ENCODE assay signal across 12 cellular contexts in genomic region chr5:164742025-164742424, GRCh38.
DNase-seq lines count a peak whose midpoint lies in the region; ATAC-seq and TF ChIP-seq lines count a peak whose summit lies in the region.
"Had no signal": no experiment of that assay in that cellular context is flagged by ENCODE, and none has a peak within 500 bp of the region (broad histone marks: within the 10 kb centered on the region; RNA-seq: fewer than 3 reads in every experiment).

No MANE protein-coding gene starts in this region.

- ATAC-seq in GM18520 (IDR thresholded peaks at IDR 0.05; ENCODE audit: unreplicated experiment) (peak; percentile 88), GM21360 (IDR thresholded peaks at IDR 0.05; ENCODE audit: unreplicated experiment) (peak; percentile 71), HG02970 (IDR thresholded peaks at IDR 0.05; ENCODE audit: low FRiP score, unreplicated experiment) (peak; percentile 98), HG03575 (IDR thresholded peaks at IDR 0.05; ENCODE audit: extremely low read depth, insufficient number of reproducible peaks, low FRiP score, unreplicated experiment) (peak; percentile 89)

- H3K9me3 Mint-ChIP-seq in osteocyte (ENCODE audit: unreplicated experiment), result peaks cover 6% of the 10 kb centered on the region
- H3K9me3 Mint-ChIP-seq: nephron; stimulated activated naive B cell treated with anti-CD40 and anti-IgM and Interleukin-4, amounts not matched to agents 10 μg/mL and 1 μg/mL and 100 μg/mL, for 72 hours had no signal

- H3K27ac Mint-ChIP-seq in osteocyte (ENCODE audit: unreplicated experiment), result no peak overlapping the region
- H3K27ac Mint-ChIP-seq: activated B cell treated with CpG ODN at 0.5 μM for 24 hours; nephron; stimulated activated naive B cell treated with anti-CD40 and anti-IgM and Interleukin-4, amounts not matched to agents 10 μg/mL and 1 μg/mL and 100 μg/mL, for 72 hours had no signal

- no peaks in the 10 kb centered on the region for H3K4me1 Mint-ChIP-seq in osteocyte (ENCODE audit: unreplicated experiment)
- H3K4me1 Mint-ChIP-seq: nephron had no signal

- no peak overlapping the region for H3K4me3 Mint-ChIP-seq in osteocyte (ENCODE audit: unreplicated experiment)
- H3K4me3 Mint-ChIP-seq: activated B cell treated with CpG ODN at 0.5 μM for 24 hours; nephron; stimulated activated naive B cell treated with anti-CD40 and anti-IgM and Interleukin-4, amounts not matched to agents 10 μg/mL and 1 μg/mL and 100 μg/mL, for 72 hours had no signal

- H3K36me3 Mint-ChIP-seq in osteocyte (ENCODE audit: unreplicated experiment), result no peaks in the 10 kb centered on the region
- H3K36me3 Mint-ChIP-seq: stimulated activated naive B cell treated with anti-CD40 and anti-IgM and Interleukin-4, amounts not matched to agents 10 μg/mL and 1 μg/mL and 100 μg/mL, for 72 hours had no signal

- no peak for DNase-seq in stimulated activated CD4-positive, alpha-beta T cell treated with anti-CD3 and anti-CD28 coated beads, Interleukin-2, amount 100 ng/mL, for 48 hours
- DNase-seq in NCI-H1436 treated with DMSO at 0.1 percent for 48 hours (lab: John Stamatoyannopoulos, UW) (no peak), osteocyte (ENCODE audit: extremely low spot score, unreplicated experiment) (no peak)
- no peak for DNase-seq in activated CD4-positive, CD25-positive, alpha-beta regulatory T cell treated with anti-CD3 and anti-CD28 coated beads, Interleukin-2, amount 50 U/mL, for 72 hours
- DNase-seq: activated B cell treated with CpG ODN at 0.5 μM for 24 hours; cerebellar nuclear complex; stimulated activated naive B cell treated with anti-CD40 and anti-IgM and Interleukin-4, amounts not matched to agents 10 μg/mL and 1 μg/mL and 100 μg/mL, for 72 hours had no signal

- no peak for TF ChIP-seq CTCF in osteocyte (IDR thresholded peaks at IDR 0.05)

- no peaks in the 10 kb centered on the region for H3K27me3 Mint-ChIP-seq in osteocyte (ENCODE audit: unreplicated experiment)
- H3K27me3 Mint-ChIP-seq: activated B cell treated with CpG ODN at 0.5 μM for 24 hours; stimulated activated naive B cell treated with anti-CD40 and anti-IgM and Interleukin-4, amounts not matched to agents 10 μg/mL and 1 μg/mL and 100 μg/mL, for 72 hours had no signal
